In genomic region chr7:33932832-33933468, GRCh38 we compare ENCODE assay signal across 1 cellular context.
TF ChIP-seq lines count a peak whose summit lies in the region.

No MANE protein-coding gene starts in this region.

TF ChIP-seq in SK-N-SH, 30 proteins besides CTCF, POLR2A, EP300 and RAD21 (continued from another document):
- TF ChIP-seq POLR2AphosphoS5 (IDR thresholded peaks at IDR 0.05; ENCODE audit: low read depth, low read length), result no peak
- peak; percentile 98 for TF ChIP-seq SMC3 (IDR thresholded peaks at IDR 0.05; ENCODE audit: low read depth, low read length)
- TF ChIP-seq MAX (IDR thresholded peaks at IDR 0.05; ENCODE audit: low read depth), result peak; percentile 89
- peak; percentile 87 for TF ChIP-seq FOXM1 (IDR thresholded peaks at IDR 0.05; ENCODE audit: low read depth)
- no peak for TF ChIP-seq MEF2A (IDR thresholded peaks at IDR 0.05; ENCODE audit: borderline replicate concordance, low read depth)
- TF ChIP-seq NRF1 (IDR thresholded peaks at IDR 0.05; ENCODE audit: low read depth, low read length), result peak; percentile 24; the same call in 1 of the 2 replicates
- TF ChIP-seq CHD2 (IDR thresholded peaks at IDR 0.05; ENCODE audit: low read length, partially characterized antibody), result peak; percentile 74
- TF ChIP-seq JUND (IDR thresholded peaks at IDR 0.05), result no peak
- TF ChIP-seq GABPA (IDR thresholded peaks at IDR 0.05; ENCODE audit: low read depth), result no peak
- TF ChIP-seq MXI1 (IDR thresholded peaks at IDR 0.05; ENCODE audit: low read depth, low read length), result no peak
- peak; percentile 15; the same call in 1 of the 2 replicates for TF ChIP-seq PBX3 (IDR thresholded peaks at IDR 0.05)
- no peak for TF ChIP-seq TEAD4 (IDR thresholded peaks at IDR 0.05; ENCODE audit: borderline replicate concordance, insufficient read depth)
- TF ChIP-seq USF1 (IDR thresholded peaks at IDR 0.05; ENCODE audit: borderline replicate concordance, low read depth), result no peak
- peak; percentile 45; the same call in 1 of the 2 replicates for TF ChIP-seq TAF1 (IDR thresholded peaks at IDR 0.05; ENCODE audit: borderline replicate concordance, low read depth, low read length)
- no peak for TF ChIP-seq YY1 (IDR thresholded peaks at IDR 0.05; ENCODE audit: low read depth)
- TF ChIP-seq ZBTB33 (IDR thresholded peaks at IDR 0.05; ENCODE audit: borderline replicate concordance, low read depth), result no peak
